Comparison of ENCODE assay signal across 1 cellular context in the genomic region with DNA sequence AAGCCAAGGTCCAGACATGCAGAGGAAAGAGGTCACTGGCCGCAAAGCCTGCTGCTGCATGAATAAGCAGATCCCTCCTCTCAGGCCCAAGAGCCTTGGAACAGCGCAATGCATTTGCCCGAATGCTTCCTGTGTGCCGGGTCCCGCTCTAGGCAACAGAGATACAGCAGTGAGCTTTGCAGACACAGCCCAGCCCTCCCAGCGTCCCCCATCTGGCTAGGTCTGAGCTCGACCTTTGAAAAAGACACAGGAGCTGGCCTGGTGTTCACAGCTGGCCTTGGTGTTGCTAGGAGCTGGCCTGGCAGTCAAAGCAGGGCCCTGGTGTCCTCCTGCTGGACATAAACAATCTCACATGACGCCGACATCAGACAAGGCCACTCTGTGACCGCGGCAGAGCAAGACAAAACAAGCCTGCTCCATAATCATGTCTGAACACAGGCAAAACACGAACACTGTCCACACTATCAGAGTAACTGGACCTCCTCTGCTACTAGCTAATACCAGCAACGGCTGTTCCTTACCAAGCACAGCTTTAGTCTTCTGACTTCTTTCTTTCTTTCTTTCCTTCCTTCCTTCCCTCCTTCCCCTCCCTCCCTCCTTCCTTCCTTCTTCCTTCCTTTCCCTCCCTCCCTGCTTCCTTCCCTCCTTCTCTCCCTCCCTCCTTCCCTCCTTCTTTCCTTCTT.
TF ChIP-seq lines count a peak whose summit lies in the region.

No MANE protein-coding gene starts in this region.

TF ChIP-seq in SK-N-SH treated with all-trans-retinoic acid at 6 μM for 48 hours, 23 proteins besides CTCF, POLR2A, EP300 and RAD21 (continued from another document):
- TF ChIP-seq TSHZ2 (CRISPR knock-in tag; IDR thresholded peaks at IDR 0.05) = peak; percentile 64; the same call in 1 of the 2 replicates
- TF ChIP-seq BACH2 (CRISPR knock-in tag; IDR thresholded peaks at IDR 0.05; ENCODE audit: borderline replicate concordance) = peak; percentile 57; the same call in 1 of the 2 replicates
- TF ChIP-seq ZC3H10 (CRISPR knock-in tag; IDR thresholded peaks at IDR 0.05) = no peak
- no peak for TF ChIP-seq RARB (CRISPR knock-in tag; IDR thresholded peaks at IDR 0.05)
- no peak for TF ChIP-seq ZNF70 (CRISPR knock-in tag; IDR thresholded peaks at IDR 0.05)
TF ChIP-seq in SK-N-SH treated with all-trans-retinoic acid at 6 μM for 48 hours: peak in this region for 3.
